Comparison of ENCODE assay signal across 28 cellular contexts in genomic region chr1:165060285-165060793, GRCh38.
"Had no signal": no experiment of that assay in that cellular context is flagged by ENCODE, and none has a peak within 500 bp of the region (broad histone marks: within the 10 kb centered on the region; RNA-seq: fewer than 3 reads in every experiment).

No MANE protein-coding gene starts in this region.

- H3K36me3 Mint-ChIP-seq: activated CD4-positive, alpha-beta memory T cell treated with anti-CD3 and anti-CD28 coated beads for 36 hours; activated naive CD8-positive, alpha-beta T cell treated with anti-CD3 and anti-CD28 coated beads for 36 hours; IgD-negative memory B cell; T-cell had no signal

- H3K27ac ChIP-seq: KMS-11, SK-N-MC had no signal

- H3K27me3 ChIP-seq: MG63 had no signal

- ATAC-seq: activated T-cell treated with anti-CD3 and anti-CD28 coated beads, Interleukin-2, amount 50 U/mL, for 4 hours; Right ventricle myocardium inferior; T-cell had no signal

- H3K9me3 ChIP-seq: MG63 had no signal

- DNase-seq: activated B cell treated with CpG ODN at 0.5 μM for 24 hours; activated CD4-positive, alpha-beta memory T cell treated with anti-CD3 and anti-CD28 coated beads for 36 hours; activated CD4-positive, alpha-beta T cell treated with anti-CD3 and anti-CD28 coated beads for 1 hour; activated CD4-positive, alpha-beta T cell treated with anti-CD3 and anti-CD28 coated beads, Interleukin-2, amount 10 ng/mL, durations not matched to agents 24 days and 14 days; activated CD8-positive, alpha-beta memory T cell treated with anti-CD3 and anti-CD28 coated beads for 24 hours; activated effector memory CD4-positive, alpha-beta T cell treated with anti-CD3 and anti-CD28 coated beads, Interleukin-2, amount 50 U/mL, for 16 hours; activated naive CD4-positive, alpha-beta T cell treated with Interleukin-2 at 50 U/mL for 16 hours; activated naive CD8-positive, alpha-beta T cell treated with anti-CD3 and anti-CD28 coated beads for 36 hours; activated T-cell treated with anti-CD3 and anti-CD28 coated beads, Interleukin-2, amount 50 U/mL, for 4 hours; anterior cingulate cortex; MG63; MV-4-11; NCI-H1092 treated with DMSO at 0.1 percent for 48 hours; NCI-H1417 treated with DMSO at 0.1 percent for 48 hours; NCI-H1694; NCI-H2029; NCI-H2107; NCI-H345; NCI-H510A; NCI-H526 treated with DMSO at 0.1 percent for 48 hours; NCI-H82; T-cell; T-helper 2 cell; T1000 had no signal

- H3K4me3 ChIP-seq: MG63, SK-N-MC had no signal

- H3K4me1 Mint-ChIP-seq: activated B cell treated with CpG ODN at 0.5 μM for 24 hours; activated CD4-positive, alpha-beta T cell treated with anti-CD3 and anti-CD28 coated beads, Interleukin-2, amount 10 ng/mL, durations not matched to agents 24 days and 14 days; activated naive CD8-positive, alpha-beta T cell treated with anti-CD3 and anti-CD28 coated beads for 36 hours; IgD-negative memory B cell; T-cell had no signal

- H3K4me3 Mint-ChIP-seq: activated B cell treated with CpG ODN at 0.5 μM for 24 hours; activated CD4-positive, alpha-beta memory T cell treated with anti-CD3 and anti-CD28 coated beads for 36 hours; activated CD4-positive, alpha-beta T cell treated with anti-CD3 and anti-CD28 coated beads, Interleukin-2, amount 10 ng/mL, durations not matched to agents 24 days and 14 days; activated naive CD8-positive, alpha-beta T cell treated with anti-CD3 and anti-CD28 coated beads for 36 hours; activated T-cell treated with anti-CD3 and anti-CD28 coated beads, Interleukin-2, amount 50 U/mL, for 4 hours; IgD-negative memory B cell; T-cell had no signal

- H3K36me3 ChIP-seq: MG63 had no signal

- H3K9me3 Mint-ChIP-seq: activated B cell treated with CpG ODN at 0.5 μM for 24 hours; activated CD4-positive, alpha-beta T cell treated with anti-CD3 and anti-CD28 coated beads, Interleukin-2, amount 10 ng/mL, durations not matched to agents 24 days and 14 days; activated naive CD8-positive, alpha-beta T cell treated with anti-CD3 and anti-CD28 coated beads for 36 hours; activated T-cell treated with anti-CD3 and anti-CD28 coated beads, Interleukin-2, amount 50 U/mL, for 4 hours; T-cell had no signal

- H3K27ac Mint-ChIP-seq: activated B cell treated with CpG ODN at 0.5 μM for 24 hours; activated CD4-positive, alpha-beta memory T cell treated with anti-CD3 and anti-CD28 coated beads for 36 hours; activated CD4-positive, alpha-beta T cell treated with anti-CD3 and anti-CD28 coated beads, Interleukin-2, amount 10 ng/mL, durations not matched to agents 24 days and 14 days; activated naive CD8-positive, alpha-beta T cell treated with anti-CD3 and anti-CD28 coated beads for 36 hours; IgD-negative memory B cell; T-cell had no signal
